Comparison of ENCODE assay signal across 2 cellular contexts in the genomic region with DNA sequence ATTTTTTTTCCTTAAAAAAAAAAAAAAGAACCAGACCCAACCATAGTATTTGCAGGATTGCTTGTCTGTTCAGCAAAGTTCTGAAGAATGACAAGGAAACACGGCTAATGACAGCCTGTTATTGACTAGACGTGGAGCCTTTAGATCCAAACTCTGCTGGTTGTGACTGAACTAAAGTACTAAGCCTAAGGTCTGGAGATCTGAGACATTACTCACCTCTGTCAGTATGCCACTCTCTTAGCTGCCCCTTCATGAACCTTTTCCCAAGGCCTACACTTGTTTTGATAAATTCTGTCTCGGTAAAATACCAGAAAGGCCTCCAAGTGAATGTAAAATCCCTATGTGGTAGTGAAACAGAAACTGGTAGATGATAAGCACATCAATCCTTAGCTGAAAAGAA.
TF ChIP-seq lines count a peak whose summit lies in the region.

No MANE protein-coding gene starts in this region.

TF ChIP-seq in H1, 55 proteins besides CTCF, POLR2A, EP300 and RAD21:
- TF ChIP-seq POLR2AphosphoS5 (IDR thresholded peaks at IDR 0.05; ENCODE audit: low read depth, low read length) = no peak
- TF ChIP-seq KDM1A (IDR thresholded peaks at IDR 0.05; ENCODE audit: borderline replicate concordance, low read length) = no peak
- TF ChIP-seq RXRA (IDR thresholded peaks at IDR 0.05; ENCODE audit: insufficient read depth, low read depth, low read length) = no peak
- TF ChIP-seq PHF8 (conservative IDR thresholded peaks at IDR 0.05; ENCODE audit: low read depth, low read length) = no peak
- TF ChIP-seq ASH2L (IDR thresholded peaks at IDR 0.05; ENCODE audit: low read length) = no peak
- TF ChIP-seq SIN3A (conservative IDR thresholded peaks at IDR 0.05 in 1 of 2, IDR thresholded peaks at IDR 0.05 in 1 of 2; ENCODE audit: low read depth in 1 of 2, low read length in 2 of 2) = no peak
- no peak for TF ChIP-seq ZNF274 (IDR thresholded peaks at IDR 0.05; ENCODE audit: borderline replicate concordance, extremely low read depth, low read length)
- no peak for TF ChIP-seq SRF (IDR thresholded peaks at IDR 0.05; ENCODE audit: low read depth, low read length)

TF ChIP-seq in HepG2, 621 proteins besides CTCF, POLR2A, EP300 and RAD21:
- TF ChIP-seq, protein P1, sequence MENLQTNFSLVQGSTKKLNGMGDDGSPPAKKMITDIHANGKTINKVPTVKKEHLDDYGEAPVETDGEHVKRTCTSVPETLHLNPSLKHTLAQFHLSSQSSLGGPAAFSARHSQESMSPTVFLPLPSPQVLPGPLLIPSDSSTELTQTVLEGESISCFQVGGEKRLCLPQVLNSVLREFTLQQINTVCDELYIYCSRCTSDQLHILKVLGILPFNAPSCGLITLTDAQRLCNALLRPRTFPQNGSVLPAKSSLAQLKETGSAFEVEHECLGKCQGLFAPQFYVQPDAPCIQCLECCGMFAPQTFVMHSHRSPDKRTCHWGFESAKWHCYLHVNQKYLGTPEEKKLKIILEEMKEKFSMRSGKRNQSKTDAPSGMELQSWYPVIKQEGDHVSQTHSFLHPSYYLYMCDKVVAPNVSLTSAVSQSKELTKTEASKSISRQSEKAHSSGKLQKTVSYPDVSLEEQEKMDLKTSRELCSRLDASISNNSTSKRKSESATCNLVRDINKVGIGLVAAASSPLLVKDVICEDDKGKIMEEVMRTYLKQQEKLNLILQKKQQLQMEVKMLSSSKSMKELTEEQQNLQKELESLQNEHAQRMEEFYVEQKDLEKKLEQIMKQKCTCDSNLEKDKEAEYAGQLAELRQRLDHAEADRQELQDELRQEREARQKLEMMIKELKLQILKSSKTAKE (CRISPR knock-in tag; IDR thresholded peaks at IDR 0.05; ENCODE audit: borderline replicate concordance) = no peak
- TF ChIP-seq KLF6 (CRISPR knock-in tag; IDR thresholded peaks at IDR 0.05) (no peak), SALL2 (CRISPR knock-in tag; IDR thresholded peaks at IDR 0.05) (no peak), NR2F2 (IDR thresholded peaks at IDR 0.05; ENCODE audit: borderline replicate concordance, low read depth) (no peak), ZNF142 (CRISPR knock-in tag; IDR thresholded peaks at IDR 0.05) (no peak), STAT5B (CRISPR knock-in tag; IDR thresholded peaks at IDR 0.05) (no peak), JDP2 (CRISPR knock-in tag; IDR thresholded peaks at IDR 0.05; ENCODE audit: borderline replicate concordance) (no peak), ZNF557 (CRISPR knock-in tag; IDR thresholded peaks at IDR 0.05) (no peak), ZMAT5 (CRISPR knock-in tag; IDR thresholded peaks at IDR 0.05; ENCODE audit: borderline replicate concordance, low read depth) (no peak), ZNF282 (IDR thresholded peaks at IDR 0.05; ENCODE audit: partially characterized antibody) (no peak), AGO1 (IDR thresholded peaks at IDR 0.05; ENCODE audit: low read depth, low read length, poor library complexity, severe bottlenecking) (no peak), ZFP1 (CRISPR knock-in tag; IDR thresholded peaks at IDR 0.05) (no peak), ZNF775 (CRISPR knock-in tag; IDR thresholded peaks at IDR 0.05; ENCODE audit: borderline replicate concordance) (no peak), NCOR1 (IDR thresholded peaks at IDR 0.05; ENCODE audit: borderline replicate concordance, low read length) (no peak), BATF2 (CRISPR knock-in tag; IDR thresholded peaks at IDR 0.05) (no peak), SMC3 (IDR thresholded peaks at IDR 0.05; ENCODE audit: low read length) (no peak), SOX5 (CRISPR knock-in tag; IDR thresholded peaks at IDR 0.05; ENCODE audit: borderline replicate concordance) (no peak), RORA (CRISPR knock-in tag; IDR thresholded peaks at IDR 0.05) (no peak)
